In genomic region chr10:106705576-106706526, GRCh38 we compare ENCODE assay signal across 8 cellular contexts.
DNase-seq lines count a peak whose midpoint lies in the region; ATAC-seq and TF ChIP-seq lines count a peak whose summit lies in the region.
"Had no signal": no experiment of that assay in that cellular context is flagged by ENCODE, and none has a peak within 500 bp of the region (broad histone marks: within the 10 kb centered on the region; RNA-seq: fewer than 3 reads in every experiment).

No MANE protein-coding gene starts in this region.

- TF ChIP-seq RAD21 in liver (IDR thresholded peaks at IDR 0.05): peak; percentile 82 to 86

- no peaks in the 10 kb centered on the region for H3K79me2 ChIP-seq in PC-3 (ENCODE audit: low read length)

- H3K4me2 ChIP-seq in PC-3 (ENCODE audit: low read length): peak overlapping the region; percentile 33

- TF ChIP-seq POLR2A in thyroid gland (IDR thresholded peaks at IDR 0.05): no peak

- H4K20me1 ChIP-seq in PC-3 (ENCODE audit: low read length): no peaks in the 10 kb centered on the region

- H3K27me3 ChIP-seq in PC-3 (ENCODE audit: low read length) (peaks cover 42% of the 10 kb centered on the region), liver (ENCODE audit: control insufficient read depth in 4 of 4, insufficient read depth in 4 of 4, low read length in 3 of 4) (peaks cover 0 to 8% (median under 1%) of the 10 kb centered on the region in 4 donors), thyroid gland (no peaks in the 10 kb centered on the region)

- no TSS peak for BruUV-seq in PC-3 (replicated peaks; lab: Mats Ljungman, UMichigan)

- intact Hi-C loops in PC-3 (cut with micrococcal nuclease) (no loop called here), thyroid gland (cut with DNase I) (no loop called here)

- CTCF ChIA-PET in PC-3 (lab: Charles Lee): interaction anchor here (1.0 kb wide), 1 partner anchor 10 kb away, joined by 4 read pairs; no protein-coding TSS in a partner anchor

- H3K36me3 ChIP-seq in PC-3 (ENCODE audit: low read depth, low read length): no peaks in the 10 kb centered on the region
- H3K36me3 ChIP-seq in liver (ENCODE audit: control insufficient read depth in 4 of 4, insufficient read depth in 3 of 4, low read depth in 1 of 4, low read length in 3 of 4): no peaks in the 10 kb centered on the region
- H3K36me3 ChIP-seq in thyroid gland: no peaks in the 10 kb centered on the region

- H3K4me1 ChIP-seq in PC-3 (ENCODE audit: insufficient read depth, low read length): no peaks in the 10 kb centered on the region
- no peaks in the 10 kb centered on the region for H3K4me1 ChIP-seq in liver (ENCODE audit: control insufficient read depth in 4 of 4, insufficient read depth in 4 of 4, low read length in 3 of 4)
- H3K4me1 ChIP-seq in thyroid gland: no peaks in the 10 kb centered on the region

- H3K27ac ChIP-seq in PC-3 (ENCODE audit: low read length) (no peak overlapping the region), coronary artery (no peak overlapping the region), liver (ENCODE audit: low read depth in 1 of 2, low read length in 2 of 2) (no peak overlapping the region), thyroid gland (no peak overlapping the region)

- peak; percentile 82 for TF ChIP-seq CTCF in PC-3 (conservative IDR thresholded peaks at IDR 0.05; ENCODE audit: low read depth, low read length)
- peak; percentile 53 for TF ChIP-seq CTCF in coronary artery (IDR thresholded peaks at IDR 0.05)
- TF ChIP-seq CTCF in liver (IDR thresholded peaks at IDR 0.05; ENCODE audit: low read depth, low read length, missing input control): peak; percentile 64
- TF ChIP-seq CTCF in thyroid gland (IDR thresholded peaks at IDR 0.05): peak; percentile 44 to 85 (median 62)

- peak; percentile 73 for ATAC-seq in HG03460 (IDR thresholded peaks at IDR 0.05; ENCODE audit: unreplicated experiment)
- ATAC-seq in PC-3: peak; percentile 73

- H2AFZ ChIP-seq in PC-3 (ENCODE audit: low read length): peak overlapping the region; percentile 35; the same call in 1 of the 2 replicates

- POLR2A ChIA-PET in PC-3 (lab: Charles Lee; ENCODE audit: unreplicated experiment): no interaction called here

- no peaks in the 10 kb centered on the region for H3F3A ChIP-seq in PC-3 (ENCODE audit: low read length, unreplicated experiment)

- H3K9me2 ChIP-seq in PC-3 (replicated peaks; ENCODE audit: low read length): no peaks in the 10 kb centered on the region

- H3K9ac ChIP-seq in PC-3 (ENCODE audit: low read length) (no peak overlapping the region), liver (ENCODE audit: low read depth in 1 of 2, low read length in 2 of 2) (no peak overlapping the region)

- 14% methylated on average over 9 of the region's 9 CpGs for WGBS in liver
- 26 to 29% methylated on average over 9 of the region's 9 CpGs for WGBS in thyroid gland, 2 donors

- H3K9me3 ChIP-seq in PC-3 (ENCODE audit: low read length): no peaks in the 10 kb centered on the region
- H3K9me3 ChIP-seq in liver (ENCODE audit: control insufficient read depth in 4 of 4, low read length in 3 of 4): no peaks in the 10 kb centered on the region
- no peaks in the 10 kb centered on the region for H3K9me3 ChIP-seq in thyroid gland

- H3K4me3 ChIP-seq in PC-3 (ENCODE audit: low read length) (no peak overlapping the region), coronary artery (no peak overlapping the region), liver (ENCODE audit: low read depth in 1 of 3, low read length in 3 of 3) (no peak overlapping the region), thyroid gland (replicated peaks in 1 of 3) (no peak overlapping the region)

- DNase-seq in EL: peak; percentile 67
- peak; percentile 18 for DNase-seq in GM19240 (ENCODE audit: insufficient read length, low spot score)
- peak; percentile 72 for DNase-seq in PC-3
- DNase-seq in coronary artery (ENCODE audit: low spot score): no peak
- DNase-seq in thyroid gland: peak; percentile 52 to 65
- DNase-seq: activated naive CD8-positive, alpha-beta T cell treated with anti-CD3 and anti-CD28 coated beads, Interleukin-2, amount 10 ng/mL, durations not matched to agents 7 days and 5 days had no signal

TF ChIP-seq in liver, 16 proteins besides CTCF, POLR2A, EP300 and RAD21:
- TF ChIP-seq ZBTB33 (IDR thresholded peaks at IDR 0.05): no peak
- no peak for TF ChIP-seq MAX (IDR thresholded peaks at IDR 0.05)
- TF ChIP-seq TAF1 (conservative IDR thresholded peaks at IDR 0.05): no peak
- no peak for TF ChIP-seq FOXA2 (IDR thresholded peaks at IDR 0.05)
TF ChIP-seq in liver: peak in this region for 0.
